ENCODE assay signal across 12 cellular contexts in genomic region chr6:106315765-106316375, GRCh38. TPM values are rescaled to one million over a fixed set of nuclear protein-coding genes. Genes with fewer than 3 reads are reported as not detected.
A peak's percentile ranks its signal among the peaks of the same experiment; 100 is the strongest.
DNase-seq lines count a peak whose midpoint lies in the region; ATAC-seq and TF ChIP-seq lines count a peak whose summit lies in the region.
"Had no signal": no experiment of that assay in that cellular context is flagged by ENCODE, and none has a peak within 500 bp of the region (broad histone marks: within the 10 kb centered on the region; RNA-seq: fewer than 3 reads in every experiment).

No MANE protein-coding gene starts in this region.

- H3K27me3 ChIP-seq in left lung: no peaks in the 10 kb centered on the region
- H3K27me3 ChIP-seq: neural progenitor cell had no signal

- H3K36me3 ChIP-seq in left lung: peaks cover 0 to 32% of the 10 kb centered on the region in 2 donors

- ATAC-seq in SK-N-SH treated with all-trans-retinoic acid at 6 μM for 48 hours (no peak), left lung (no peak)

- H3K4me1 Mint-ChIP-seq in activated CD4-positive, alpha-beta T cell treated with anti-CD3 and anti-CD28 coated beads, Interleukin-2, amount 10 ng/mL, durations not matched to agents 7 days and 5 days: peaks cover 58% of the 10 kb centered on the region
- H3K4me1 Mint-ChIP-seq: neural progenitor cell had no signal

- H3K27ac ChIP-seq in left lung: no peak overlapping the region
- H3K27ac ChIP-seq: neural progenitor cell had no signal

- no peaks in the 10 kb centered on the region for H3K27me3 Mint-ChIP-seq in activated CD4-positive, alpha-beta T cell treated with anti-CD3 and anti-CD28 coated beads, Interleukin-2, amount 10 ng/mL, durations not matched to agents 7 days and 5 days

- DNase-seq in activated CD4-positive, alpha-beta T cell treated with anti-CD3 and anti-CD28 coated beads, Interleukin-2, amount 10 ng/mL, durations not matched to agents 7 days and 5 days: no peak
- no peak for DNase-seq in activated CD4-positive, alpha-beta T cell treated with anti-CD3 and anti-CD28 coated beads, Interleukin-2, amount 50 U/mL, for 1 hour
- DNase-seq in LHCN-M2 (ENCODE audit: low read depth) (peak; percentile 59), foreskin melanocyte (peak; percentile 72), T-helper 1 cell (no peak), left lung (no peak)
- DNase-seq in stimulated activated CD4-positive, alpha-beta T cell treated with anti-CD3 and anti-CD28 coated beads, Interleukin-4, amount 100 ng/mL, for 4 hours: no peak
- DNase-seq: anterior cingulate cortex, kidney, RPMI8226 had no signal

- H3K4me3 ChIP-seq in left lung: no peak overlapping the region
- H3K4me3 ChIP-seq: neural progenitor cell had no signal

- CTCF ChIA-PET in activated CD4-positive, alpha-beta T cell treated with anti-CD3 and anti-CD28 coated beads, Interleukin-2, amount 10 ng/mL, durations not matched to agents 7 days and 5 days (lab: Charles Lee): interaction anchor here (0.6 to 1.2 kb wide), 3 partner anchors 9 to 1406 kb away, joined by 3 read pairs; no protein-coding TSS in a partner anchor

- H3K9me3 Mint-ChIP-seq in activated CD4-positive, alpha-beta T cell treated with anti-CD3 and anti-CD28 coated beads, Interleukin-2, amount 10 ng/mL, durations not matched to agents 7 days and 5 days: no peaks in the 10 kb centered on the region
- H3K9me3 Mint-ChIP-seq: neural progenitor cell had no signal

- peak overlapping the region; percentile 9 for H3K27ac Mint-ChIP-seq in activated CD4-positive, alpha-beta T cell treated with anti-CD3 and anti-CD28 coated beads, Interleukin-2, amount 10 ng/mL, durations not matched to agents 7 days and 5 days
- H3K27ac Mint-ChIP-seq: neural progenitor cell had no signal

- no peak for TF ChIP-seq CTCF in left lung (IDR thresholded peaks at IDR 0.05)

- intact Hi-C loops in left lung (cut with DNase I): no loop called here

- H3K4me3 Mint-ChIP-seq in activated CD4-positive, alpha-beta T cell treated with anti-CD3 and anti-CD28 coated beads, Interleukin-2, amount 10 ng/mL, durations not matched to agents 7 days and 5 days: no peak overlapping the region
- H3K4me3 Mint-ChIP-seq: neural progenitor cell had no signal

- H3K36me3 Mint-ChIP-seq in activated CD4-positive, alpha-beta T cell treated with anti-CD3 and anti-CD28 coated beads, Interleukin-2, amount 10 ng/mL, durations not matched to agents 7 days and 5 days (ENCODE audit: low read depth): peaks cover 34% of the 10 kb centered on the region

- POLR2A ChIA-PET in activated CD4-positive, alpha-beta T cell treated with anti-CD3 and anti-CD28 coated beads, Interleukin-2, amount 10 ng/mL, durations not matched to agents 7 days and 5 days (lab: Charles Lee): no interaction called here

- H3K9me3 ChIP-seq in left lung: no peaks in the 10 kb centered on the region

- H3K4me1 ChIP-seq in left lung: peaks cover 0 to 11% of the 10 kb centered on the region in 2 donors
- H3K4me1 ChIP-seq: neural progenitor cell had no signal

TF ChIP-seq in SK-N-SH treated with all-trans-retinoic acid at 6 μM for 48 hours, 23 proteins besides CTCF, POLR2A, EP300 and RAD21:
- TF ChIP-seq ISL1 (CRISPR knock-in tag; IDR thresholded peaks at IDR 0.05) (0 out of 2 replicates have a peak, but pooled peaks have one; percentile 9), PPARA (CRISPR knock-in tag; IDR thresholded peaks at IDR 0.05; ENCODE audit: borderline replicate concordance) (no peak), TOX (CRISPR knock-in tag; IDR thresholded peaks at IDR 0.05; ENCODE audit: borderline replicate concordance) (no peak)

RNA-seq across cellular contexts. Expression of gene ATG5, which starts 9.7 kb away (rescaled TPM):
- 10 to 100 TPM; 27.4 to 29.3 TPM for total RNA-seq in activated CD4-positive, alpha-beta T cell treated with anti-CD3 and anti-CD28 coated beads, Interleukin-2, amount 10 ng/mL, durations not matched to agents 7 days and 5 days
- total RNA-seq in LHCN-M2 (2014; rRNA removed) (47.4 and 51.9 TPM in 2 replicates), left lung (10 to 100 TPM; 30.9 to 31.8 TPM)
- polyA plus RNA-seq in LHCN-M2 (2012): 20.8 TPM

RNA-seq across cellular contexts. Expression of gene CRYBG1, which starts 44.6 kb away (rescaled TPM):
- total RNA-seq in activated CD4-positive, alpha-beta T cell treated with anti-CD3 and anti-CD28 coated beads, Interleukin-2, amount 10 ng/mL, durations not matched to agents 7 days and 5 days: 10 to 100 TPM; 41.1 to 46.8 TPM
- total RNA-seq in LHCN-M2 (2014; rRNA removed) (43.6 and 48.6 TPM in 2 replicates), left lung (10 to 100 TPM; 23.7 to 37.1 TPM)
- polyA plus RNA-seq in LHCN-M2 (2012): 5.6 TPM

Comparison
In these comparisons a context has a peak if more than half of its experiments do, and no peak if none do; other contexts are left out.
1. DNase-seq: peak in LHCN-M2 (single experiment) and foreskin melanocyte (single experiment); none in activated CD4-positive, alpha-beta T cell treated with anti-CD3 and anti-CD28 coated beads, Interleukin-2, amount 10 ng/mL, durations not matched to agents 7 days and 5 days (single experiment), activated CD4-positive, alpha-beta T cell treated with anti-CD3 and anti-CD28 coated beads, Interleukin-2, amount 50 U/mL, for 1 hour (single experiment), stimulated activated CD4-positive, alpha-beta T cell treated with anti-CD3 and anti-CD28 coated beads, Interleukin-4, amount 100 ng/mL, for 4 hours (0 of 2), T-helper 1 cell (0 of 5) and left lung (0 of 2).